16 cellular contexts compared by ENCODE assay signal in the genomic region with DNA sequence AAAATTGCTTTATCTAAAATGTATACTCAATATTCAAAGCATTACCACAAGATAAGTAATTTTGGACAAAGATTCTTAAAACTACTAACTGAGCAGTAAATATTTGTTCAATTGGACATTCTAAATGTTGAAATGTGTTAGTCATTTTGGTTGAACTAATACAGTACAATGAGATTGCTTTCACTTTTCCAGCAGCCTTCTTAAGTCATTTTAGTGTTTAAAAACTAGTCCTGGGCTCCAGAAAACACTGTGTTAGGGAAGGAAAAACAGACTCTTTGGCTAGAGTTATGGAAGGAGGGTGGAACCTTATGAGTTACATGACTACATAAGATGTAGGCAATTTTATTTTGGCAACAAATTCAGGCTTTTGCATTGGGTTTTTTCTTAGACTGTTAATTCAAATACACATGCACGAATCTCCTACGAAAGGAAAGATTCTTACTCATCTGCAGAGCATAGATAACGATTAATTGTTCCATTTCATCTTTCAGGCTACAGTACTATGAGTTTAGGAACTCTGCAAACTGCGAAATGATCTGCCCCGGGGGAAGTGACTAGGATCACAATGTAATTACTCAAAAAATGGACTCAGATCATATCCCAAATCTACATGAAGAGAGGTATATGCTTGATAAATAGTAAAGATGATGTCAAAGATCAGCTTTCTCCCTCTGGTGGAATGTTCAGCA.
DNase-seq lines count a peak whose midpoint lies in the region; ATAC-seq, FAIRE-seq and TF ChIP-seq lines count a peak whose summit lies in the region.
"Had no signal": no experiment of that assay in that cellular context is flagged by ENCODE, and none has a peak within 500 bp of the region (broad histone marks: within the 10 kb centered on the region; RNA-seq: fewer than 3 reads in every experiment).

No MANE protein-coding gene starts in this region.

- no TSS peak for BruUV-seq in IMR-90 (replicated peaks; lab: Mats Ljungman, UMichigan)

- POLR2A ChIA-PET in IMR-90 (lab: Charles Lee; ENCODE audit: unreplicated experiment) = no interaction called here

- no peak overlapping the region for H3K14ac ChIP-seq in IMR-90 (replicated peaks; ENCODE audit: low read depth, low read length)

- H2AK5ac ChIP-seq in IMR-90 (ENCODE audit: low read depth, low read length) = no peak overlapping the region

- DNase-seq in IMR-90 (peak; percentile 80), bronchial epithelial cell (ENCODE audit: low read depth) (peak; percentile 51), left ventricle myocardium superior (no peak), amniotic stem cell (lab: John Stamatoyannopoulos, UW) (no peak), esophagus squamous epithelium (lab: John Stamatoyannopoulos, UW) (no peak), NCI-H1092 (lab: John Stamatoyannopoulos, UW) (no peak)
- no peak for DNase-seq in stimulated activated CD4-positive, alpha-beta T cell treated with anti-CD3 and anti-CD28 coated beads, Interleukin-4, amount 100 ng/mL, for 4 hours
- DNase-seq: GOT3; islet precursor cell; naive thymus-derived CD8-positive, alpha-beta T cell; PC-9; small intestine; T-helper 17 cell; transverse colon had no signal

- CTCF ChIA-PET in IMR-90 (lab: Yijun Ruan, JAX) = interaction anchor here (0.6 kb wide), 1 partner anchor 1589 kb away, joined by 3 read pairs; no protein-coding TSS in a partner anchor

- H3K27ac ChIP-seq in IMR-90 (ENCODE audit: insufficient read depth, low read length) (no peak overlapping the region), subcutaneous abdominal adipose tissue (ENCODE audit: low read depth, low read length) (peak overlapping the region; percentile 58), esophagus squamous epithelium (peak overlapping the region in 1 of 4 donors; percentile 24)
- H3K27ac ChIP-seq: PC-9 had no signal

- no peaks in the 10 kb centered on the region for H3K9me1 ChIP-seq in IMR-90 (ENCODE audit: insufficient read depth, low read length)

- H2AK9ac ChIP-seq in IMR-90 (replicated peaks; ENCODE audit: low read depth, low read length, poor library complexity) = no peak overlapping the region

- H3K36me3 ChIP-seq in IMR-90 (ENCODE audit: control insufficient read depth, insufficient read depth, low read length) (no peaks in the 10 kb centered on the region), bronchial epithelial cell (ENCODE audit: control insufficient read depth, insufficient read depth, low read length) (no peaks in the 10 kb centered on the region), subcutaneous abdominal adipose tissue (ENCODE audit: control insufficient read depth in 5 of 5, insufficient read depth in 5 of 5, low read length in 5 of 5) (no peaks in the 10 kb centered on the region), esophagus squamous epithelium (no peaks in the 10 kb centered on the region)
- H3K36me3 ChIP-seq: esophagus muscularis mucosa, transverse colon had no signal

- no peak overlapping the region for H2BK20ac ChIP-seq in IMR-90 (ENCODE audit: low read depth, low read length)

- no peak overlapping the region for H3K56ac ChIP-seq in IMR-90 (ENCODE audit: extremely low read depth, insufficient read depth, low read length)

- no peak overlapping the region for H2BK5ac ChIP-seq in IMR-90 (ENCODE audit: low read depth, low read length, poor library complexity, severe bottlenecking)

- peak overlapping the region; percentile 49 for H3K4me2 ChIP-seq in IMR-90 (ENCODE audit: low read depth, low read length)
- H3K4me2 ChIP-seq: PC-9 had no signal

- H4K8ac ChIP-seq in IMR-90 (ENCODE audit: low read depth in 2 of 2, low read length in 2 of 2) = no peak overlapping the region

- peak; percentile 89 for ATAC-seq in IMR-90 (ENCODE audit: low read depth)
- ATAC-seq in left ventricle myocardium superior = peak; percentile 46
- ATAC-seq: naive thymus-derived CD8-positive, alpha-beta T cell; T-helper 17 cell had no signal

- intact Hi-C loops in IMR-90 (cut with micrococcal nuclease) = no loop called here
- intact Hi-C loops in left ventricle myocardium superior (cut with micrococcal nuclease) = no loop called here
- intact Hi-C loops in esophagus squamous epithelium (cut with DNase I) = no loop called here

- H3K4me3 ChIP-seq in IMR-90 (ENCODE audit: insufficient read depth, low read depth, low read length) = no peak overlapping the region
- H3K4me3 ChIP-seq in bronchial epithelial cell (ENCODE audit: low read depth, low read length) = no peak overlapping the region
- H3K4me3 ChIP-seq in subcutaneous abdominal adipose tissue (ENCODE audit: low read depth in 1 of 5, low read length in 5 of 5) = peak overlapping the region in 4 of 5 donors; percentile 4 to 53 (median 16)
- peak overlapping the region in 1 of 4 donors; percentile 27 for H3K4me3 ChIP-seq in esophagus squamous epithelium
- H3K4me3 ChIP-seq: PC-9, transverse colon had no signal

- no peak overlapping the region for H2BK120ac ChIP-seq in IMR-90 (ENCODE audit: low read depth, low read length)

- no peak for FAIRE-seq in bronchial epithelial cell (lab: Jason Lieb, UNC)
- FAIRE-seq: small intestine had no signal

- peak overlapping the region; percentile 21; the same call in 1 of the 2 replicates for H4K5ac ChIP-seq in IMR-90 (ENCODE audit: low read depth, low read length)

- no peak overlapping the region for H4K91ac ChIP-seq in IMR-90 (ENCODE audit: insufficient read depth, low read depth, low read length)

- no peak overlapping the region for H3K23ac ChIP-seq in IMR-90 (ENCODE audit: low read depth, low read length)

- H4K20me1 ChIP-seq in IMR-90 (ENCODE audit: insufficient read depth, low read length) = no peaks in the 10 kb centered on the region

- H3K27me3 ChIP-seq in IMR-90 (ENCODE audit: control insufficient read depth, insufficient read depth, low read length) (no peaks in the 10 kb centered on the region), bronchial epithelial cell (ENCODE audit: control insufficient read depth, insufficient read depth, low read length) (no peaks in the 10 kb centered on the region), subcutaneous abdominal adipose tissue (ENCODE audit: control insufficient read depth in 5 of 5, insufficient read depth in 4 of 5, low read length in 5 of 5) (no peaks in the 10 kb centered on the region), esophagus squamous epithelium (no peaks in the 10 kb centered on the region)
- H3K27me3 ChIP-seq: esophagus muscularis mucosa, transverse colon had no signal

- H2BK15ac ChIP-seq in IMR-90 (ENCODE audit: low read depth, low read length) = no peak overlapping the region

- no peak overlapping the region for H3K4ac ChIP-seq in IMR-90 (ENCODE audit: low read depth, low read length)

- TF ChIP-seq CTCF in IMR-90 (conservative IDR thresholded peaks at IDR 0.05; ENCODE audit: low read depth, low read length) (no peak), bronchial epithelial cell (IDR thresholded peaks at IDR 0.05; ENCODE audit: insufficient read depth, low read length, severe bottlenecking) (no peak), esophagus squamous epithelium (IDR thresholded peaks at IDR 0.05) (no peak)

- TF ChIP-seq RAD21 in IMR-90 (IDR thresholded peaks at IDR 0.05; ENCODE audit: low read length) = no peak

- TF ChIP-seq POLR2A in IMR-90 (IDR thresholded peaks at IDR 0.05; ENCODE audit: low read depth, low read length) = no peak
- TF ChIP-seq POLR2A in esophagus squamous epithelium (IDR thresholded peaks at IDR 0.05) = no peak

- H3K18ac ChIP-seq in IMR-90 (ENCODE audit: low read depth, low read length) = peak overlapping the region; percentile 36; the same call in 1 of the 2 replicates

- dilution Hi-C loops in IMR-90 (cut with HindIII; ENCODE audit: low sequenced_read_pairs, unreplicated experiment) = no loop called here

- no CpG with 5 or more reads among the region's 5 CpGs for WGBS in IMR-90 (ENCODE audit: extremely low coverage in 2 of 2, insufficient read length in 1 of 2), 2 experiments
- 59 to 74% methylated on average over 5 of the region's 5 CpGs for WGBS in esophagus squamous epithelium, 2 donors

- H3K4me1 ChIP-seq in IMR-90 (ENCODE audit: control insufficient read depth, insufficient read depth, low read length) = no peaks in the 10 kb centered on the region; the same call in 1 of the 2 replicates
- peaks cover 0 to 17% (median 0%) of the 10 kb centered on the region in 5 donors for H3K4me1 ChIP-seq in subcutaneous abdominal adipose tissue (ENCODE audit: control insufficient read depth in 5 of 5, insufficient read depth in 5 of 5, low read length in 5 of 5)
- H3K4me1 ChIP-seq in esophagus squamous epithelium = no peaks in the 10 kb centered on the region
- H3K4me1 ChIP-seq: transverse colon had no signal

- in situ Hi-C loops in IMR-90 (cut with MboI; ENCODE audit: low sequenced_read_pairs) = no loop called here

- H3K79me1 ChIP-seq in IMR-90 (ENCODE audit: low read depth in 1 of 2, low read length in 2 of 2) = no peaks in the 10 kb centered on the region

- no peak overlapping the region for H2AFZ ChIP-seq in IMR-90 (replicated peaks; ENCODE audit: low read length, poor library complexity)
- H2AFZ ChIP-seq: PC-9 had no signal

- H3K9ac ChIP-seq in IMR-90 (ENCODE audit: low read depth, low read length) = no peak overlapping the region; the same call in 1 of the 2 replicates
- H3K9ac ChIP-seq in subcutaneous abdominal adipose tissue (ENCODE audit: low read length in 5 of 5) = no peak overlapping the region

- no peaks in the 10 kb centered on the region for H3K9me3 ChIP-seq in IMR-90 (ENCODE audit: control insufficient read depth, insufficient read depth, low read length)
- no peaks in the 10 kb centered on the region for H3K9me3 ChIP-seq in subcutaneous abdominal adipose tissue (ENCODE audit: control insufficient read depth in 5 of 5, low read length in 5 of 5)
- H3K9me3 ChIP-seq in esophagus squamous epithelium = no peaks in the 10 kb centered on the region
- H3K9me3 ChIP-seq: esophagus muscularis mucosa, transverse colon had no signal

TF ChIP-seq in IMR-90, 13 proteins besides CTCF, POLR2A, EP300 and RAD21 (continues in another document):
- no peak for TF ChIP-seq BHLHE40 (IDR thresholded peaks at IDR 0.05; ENCODE audit: low read depth, low read length)
- no peak for TF ChIP-seq CEBPB (IDR thresholded peaks at IDR 0.05; ENCODE audit: low read depth, low read length)
- no peak for TF ChIP-seq RCOR1 (IDR thresholded peaks at IDR 0.05; ENCODE audit: insufficient replicate concordance, low read length)
- no peak for TF ChIP-seq MAFK (IDR thresholded peaks at IDR 0.05; ENCODE audit: low read depth, low read length)
- TF ChIP-seq, protein P1, sequence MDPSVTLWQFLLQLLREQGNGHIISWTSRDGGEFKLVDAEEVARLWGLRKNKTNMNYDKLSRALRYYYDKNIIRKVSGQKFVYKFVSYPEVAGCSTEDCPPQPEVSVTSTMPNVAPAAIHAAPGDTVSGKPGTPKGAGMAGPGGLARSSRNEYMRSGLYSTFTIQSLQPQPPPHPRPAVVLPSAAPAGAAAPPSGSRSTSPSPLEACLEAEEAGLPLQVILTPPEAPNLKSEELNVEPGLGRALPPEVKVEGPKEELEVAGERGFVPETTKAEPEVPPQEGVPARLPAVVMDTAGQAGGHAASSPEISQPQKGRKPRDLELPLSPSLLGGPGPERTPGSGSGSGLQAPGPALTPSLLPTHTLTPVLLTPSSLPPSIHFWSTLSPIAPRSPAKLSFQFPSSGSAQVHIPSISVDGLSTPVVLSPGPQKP (IDR thresholded peaks at IDR 0.05; ENCODE audit: borderline replicate concordance, low read depth, low read length) = no peak
- no peak for TF ChIP-seq MAZ (IDR thresholded peaks at IDR 0.05; ENCODE audit: borderline replicate concordance, low read depth, low read length)
- no peak for TF ChIP-seq MXI1 (IDR thresholded peaks at IDR 0.05; ENCODE audit: borderline replicate concordance, low read depth, low read length)

Comparison
In these comparisons a context has a peak if more than half of its experiments do, and no peak if none do; other contexts are left out.
1. DNase-seq: peak in IMR-90 (single experiment) and bronchial epithelial cell (single experiment); none in left ventricle myocardium superior (single experiment), amniotic stem cell (single experiment), esophagus squamous epithelium (single experiment), NCI-H1092 (single experiment) and stimulated activated CD4-positive, alpha-beta T cell treated with anti-CD3 and anti-CD28 coated beads, Interleukin-4, amount 100 ng/mL, for 4 hours (0 of 2).
2. H3K4me3 ChIP-seq: peak in subcutaneous abdominal adipose tissue (4 of 5); none in IMR-90 (single experiment) and bronchial epithelial cell (single experiment).